In the genomic region with DNA sequence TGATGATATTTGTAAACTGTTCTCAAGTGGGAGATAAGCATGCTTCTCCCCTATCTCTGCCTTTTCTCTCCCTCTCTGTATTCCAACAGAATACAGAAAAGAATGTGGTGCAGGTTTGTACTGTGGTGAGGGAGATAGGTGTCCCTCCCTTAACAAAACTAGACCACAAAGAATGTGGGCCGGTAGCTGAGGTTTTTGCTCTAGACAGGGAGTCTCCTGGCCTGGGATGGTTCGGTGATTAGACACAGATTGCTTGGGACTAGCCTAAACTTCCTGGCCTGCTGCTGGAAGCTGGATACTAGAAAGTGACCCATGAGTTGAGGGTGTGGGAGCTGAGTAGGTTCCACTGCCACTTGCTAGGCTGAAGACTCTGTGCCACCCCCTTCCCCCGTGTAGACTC, we compare ENCODE assay signal across 1 cellular context.
TF ChIP-seq lines count a peak whose summit lies in the region.

No MANE protein-coding gene starts in this region.

TF ChIP-seq in H1, 55 proteins besides CTCF, POLR2A, EP300 and RAD21 (continued from another document):
- no peak for TF ChIP-seq TAF7 (optimal IDR thresholded peaks at IDR 0.05; ENCODE audit: borderline replicate concordance, low read depth, low read length)
- no peak for TF ChIP-seq SP2 (IDR thresholded peaks at IDR 0.05; ENCODE audit: low read length)
- TF ChIP-seq, protein P1, sequence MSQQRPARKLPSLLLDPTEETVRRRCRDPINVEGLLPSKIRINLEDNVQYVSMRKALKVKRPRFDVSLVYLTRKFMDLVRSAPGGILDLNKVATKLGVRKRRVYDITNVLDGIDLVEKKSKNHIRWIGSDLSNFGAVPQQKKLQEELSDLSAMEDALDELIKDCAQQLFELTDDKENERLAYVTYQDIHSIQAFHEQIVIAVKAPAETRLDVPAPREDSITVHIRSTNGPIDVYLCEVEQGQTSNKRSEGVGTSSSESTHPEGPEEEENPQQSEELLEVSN (IDR thresholded peaks at IDR 0.05) = no peak
- no peak for TF ChIP-seq TEAD4 (IDR thresholded peaks at IDR 0.05; ENCODE audit: low read depth, low read length)
- TF ChIP-seq SAP30 (IDR thresholded peaks at IDR 0.05; ENCODE audit: insufficient read depth, insufficient replicate concordance, low read length) = no peak
- TF ChIP-seq SIRT6 (IDR thresholded peaks at IDR 0.05; ENCODE audit: low read length) = no peak
- TF ChIP-seq SP1 (IDR thresholded peaks at IDR 0.05; ENCODE audit: low read depth, low read length) = no peak
- no peak for TF ChIP-seq PHF8 (conservative IDR thresholded peaks at IDR 0.05; ENCODE audit: low read depth, low read length)
- TF ChIP-seq CHD1 (IDR thresholded peaks at IDR 0.05; ENCODE audit: low read depth, low read length) = no peak
- TF ChIP-seq FOSL1 (IDR thresholded peaks at IDR 0.05; ENCODE audit: insufficient read depth, low read depth, low read length) = no peak
